ENCODE assay signal across 1 cellular context in the genomic region with DNA sequence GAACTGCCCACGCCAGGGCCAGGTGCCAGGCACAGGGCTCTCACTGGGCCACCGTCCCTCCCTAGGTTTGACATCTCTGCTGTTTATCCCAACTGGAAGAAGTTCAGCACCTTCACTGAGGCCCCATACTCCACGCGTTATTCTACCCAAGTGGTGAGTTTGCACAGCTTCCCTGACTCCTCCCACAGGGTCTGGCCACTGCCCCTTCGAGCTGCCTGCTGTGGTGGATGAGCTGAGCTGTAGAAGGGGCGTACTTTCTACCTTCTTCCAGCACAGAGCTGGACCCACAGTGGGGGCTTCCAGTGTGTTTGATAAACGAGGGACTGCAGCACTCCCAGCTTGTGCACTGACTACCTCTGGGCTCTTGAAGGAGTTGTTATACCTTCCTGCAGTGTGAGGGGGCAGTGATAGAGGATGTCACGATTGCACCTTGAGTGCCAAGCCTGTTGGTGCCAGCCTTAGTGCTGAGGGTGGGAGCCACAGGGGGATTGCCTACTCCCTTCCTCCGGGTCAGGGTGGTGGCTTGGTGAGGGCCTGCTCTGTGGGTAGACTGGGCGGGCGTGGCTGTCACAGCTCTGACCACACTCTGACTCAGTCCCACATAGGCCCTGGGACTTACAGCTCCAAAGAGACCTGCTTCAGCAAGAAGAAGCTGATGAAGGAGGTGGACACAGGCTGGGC.
TF ChIP-seq lines count a peak whose summit lies in the region.

No MANE protein-coding gene starts in this region.

TF ChIP-seq in IMR-90, 13 proteins besides CTCF, POLR2A, EP300 and RAD21:
- TF ChIP-seq CHD1 (IDR thresholded peaks at IDR 0.05; ENCODE audit: low read depth, low read length): no peak
- no peak for TF ChIP-seq MXI1 (IDR thresholded peaks at IDR 0.05; ENCODE audit: borderline replicate concordance, low read depth, low read length)
- TF ChIP-seq NFE2L2 (IDR thresholded peaks at IDR 0.05; ENCODE audit: low read depth, low read length): no peak
- TF ChIP-seq BHLHE40 (IDR thresholded peaks at IDR 0.05; ENCODE audit: low read depth, low read length): no peak
- no peak for TF ChIP-seq RFX5 (IDR thresholded peaks at IDR 0.05; ENCODE audit: low read depth, low read length)
- no peak for TF ChIP-seq CEBPB (IDR thresholded peaks at IDR 0.05; ENCODE audit: low read depth, low read length)
- TF ChIP-seq RCOR1 (IDR thresholded peaks at IDR 0.05; ENCODE audit: insufficient replicate concordance, low read length): no peak
- TF ChIP-seq FOS (IDR thresholded peaks at IDR 0.05; ENCODE audit: low read depth, low read length): no peak
- TF ChIP-seq MAZ (IDR thresholded peaks at IDR 0.05; ENCODE audit: borderline replicate concordance, low read depth, low read length): no peak
- TF ChIP-seq SMC3 (IDR thresholded peaks at IDR 0.05; ENCODE audit: low read depth, low read length): no peak
- TF ChIP-seq MAFK (IDR thresholded peaks at IDR 0.05; ENCODE audit: low read depth, low read length): no peak
- TF ChIP-seq, protein P1, sequence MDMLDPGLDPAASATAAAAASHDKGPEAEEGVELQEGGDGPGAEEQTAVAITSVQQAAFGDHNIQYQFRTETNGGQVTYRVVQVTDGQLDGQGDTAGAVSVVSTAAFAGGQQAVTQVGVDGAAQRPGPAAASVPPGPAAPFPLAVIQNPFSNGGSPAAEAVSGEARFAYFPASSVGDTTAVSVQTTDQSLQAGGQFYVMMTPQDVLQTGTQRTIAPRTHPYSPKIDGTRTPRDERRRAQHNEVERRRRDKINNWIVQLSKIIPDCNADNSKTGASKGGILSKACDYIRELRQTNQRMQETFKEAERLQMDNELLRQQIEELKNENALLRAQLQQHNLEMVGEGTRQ (IDR thresholded peaks at IDR 0.05; ENCODE audit: low read depth, low read length): no peak
- TF ChIP-seq, protein P2, sequence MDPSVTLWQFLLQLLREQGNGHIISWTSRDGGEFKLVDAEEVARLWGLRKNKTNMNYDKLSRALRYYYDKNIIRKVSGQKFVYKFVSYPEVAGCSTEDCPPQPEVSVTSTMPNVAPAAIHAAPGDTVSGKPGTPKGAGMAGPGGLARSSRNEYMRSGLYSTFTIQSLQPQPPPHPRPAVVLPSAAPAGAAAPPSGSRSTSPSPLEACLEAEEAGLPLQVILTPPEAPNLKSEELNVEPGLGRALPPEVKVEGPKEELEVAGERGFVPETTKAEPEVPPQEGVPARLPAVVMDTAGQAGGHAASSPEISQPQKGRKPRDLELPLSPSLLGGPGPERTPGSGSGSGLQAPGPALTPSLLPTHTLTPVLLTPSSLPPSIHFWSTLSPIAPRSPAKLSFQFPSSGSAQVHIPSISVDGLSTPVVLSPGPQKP (IDR thresholded peaks at IDR 0.05; ENCODE audit: borderline replicate concordance, low read depth, low read length): no peak
